In genomic region chr22:46393791-46394333, GRCh38 we compare ENCODE assay signal across 16 cellular contexts.
"Had no signal": no experiment of that assay in that cellular context is flagged by ENCODE, and none has a peak within 500 bp of the region (broad histone marks: within the 10 kb centered on the region; RNA-seq: fewer than 3 reads in every experiment).

No MANE protein-coding gene starts in this region.

- H3K4me1 ChIP-seq: lower lobe of right lung, psoas muscle, tibial nerve, uterus had no signal

- H3K27me3 ChIP-seq: tibial nerve, uterus had no signal

- H3K9me3 ChIP-seq: lower lobe of right lung, psoas muscle, tibial nerve, uterus had no signal

- DNase-seq: activated B cell treated with CpG ODN at 0.5 μM for 24 hours; activated CD4-positive, alpha-beta memory T cell treated with anti-CD3 and anti-CD28 coated beads, Interleukin-2, amount 10 ng/mL, durations not matched to agents 7 days and 5 days; activated CD4-positive, alpha-beta T cell treated with anti-CD3 and anti-CD28 coated beads for 48 hours; activated naive CD4-positive, alpha-beta T cell treated with anti-CD3 and anti-CD28 coated beads for 36 hours; activated T-cell treated with anti-CD3 and anti-CD28 coated beads, Interleukin-2, amount 50 U/mL, for 24 hours; aorta; dermis blood vessel endothelial cell; effector memory CD4-positive, alpha-beta T cell; foreskin fibroblast; left cardiac atrium; lower lobe of right lung; psoas muscle; uterus had no signal

- H3K36me3 ChIP-seq: tibial nerve, uterus had no signal

- H3K27ac ChIP-seq: lower lobe of right lung, psoas muscle, skin epidermis, tibial nerve, uterus had no signal

- H3K4me3 ChIP-seq: lower lobe of right lung, psoas muscle, skin epidermis, tibial nerve, uterus had no signal

- ATAC-seq: left cardiac atrium, lower lobe of right lung, psoas muscle, right cardiac atrium had no signal
